Comparison of ENCODE assay signal across 8 cellular contexts in genomic region chr16:66478733-66479511, GRCh38. TPM values are rescaled to one million over a fixed set of nuclear protein-coding genes. Genes with fewer than 3 reads are reported as not detected.
A peak's percentile ranks its signal among the peaks of the same experiment; 100 is the strongest.
DNase-seq lines count a peak whose midpoint lies in the region; ATAC-seq, FAIRE-seq and TF ChIP-seq lines count a peak whose summit lies in the region.

No MANE protein-coding gene starts in this region.

- ATAC-seq in GM21717 (IDR thresholded peaks at IDR 0.05; ENCODE audit: unreplicated experiment) (peak; percentile 69), WTC11 (peak; percentile 88), GM18858 (IDR thresholded peaks at IDR 0.05; ENCODE audit: unreplicated experiment) (no peak)

- no peak overlapping the region for H3K27ac Mint-ChIP-seq in WTC11

- H3K4me3 ChIP-seq in bronchial epithelial cell (ENCODE audit: low read depth, low read length), result no peak overlapping the region

- peaks cover 29% of the 10 kb centered on the region for H3K4me1 Mint-ChIP-seq in WTC11

- no peaks in the 10 kb centered on the region for H3K9me3 Mint-ChIP-seq in WTC11

- peaks cover 8% of the 10 kb centered on the region for H3K27me3 Mint-ChIP-seq in WTC11 (ENCODE audit: low read depth)

- H3K4me3 Mint-ChIP-seq in WTC11, result no peak overlapping the region

- POLR2A ChIA-PET in WTC11 (lab: Charles Lee), result no interaction called here

- H3K36me3 Mint-ChIP-seq in WTC11, result no peaks in the 10 kb centered on the region

- TF ChIP-seq CTCF in WTC11 (IDR thresholded peaks at IDR 0.05), result 0 out of 2 replicates have a peak, but pooled peaks have one; percentile 35
- peak; percentile 96 for TF ChIP-seq CTCF in bronchial epithelial cell (IDR thresholded peaks at IDR 0.05; ENCODE audit: insufficient read depth, low read length, severe bottlenecking)

- H3K27me3 ChIP-seq in bronchial epithelial cell (ENCODE audit: control insufficient read depth, insufficient read depth, low read length), result peaks cover 7% of the 10 kb centered on the region

- DNase-seq in DMS153 (lab: John Stamatoyannopoulos, UW), result peak; percentile 47
- DNase-seq in M059J (ENCODE audit: low read depth), result peak; percentile 62
- DNase-seq in WTC11 (ENCODE audit: low spot score), result peak; percentile 77
- DNase-seq in bronchial epithelial cell (ENCODE audit: low read depth), result peak; percentile 44
- DNase-seq in kidney glomerular epithelial cell (lab: John Stamatoyannopoulos, UW), result peak; percentile 35
- peak; percentile 79 to 82 for DNase-seq in stimulated activated CD4-positive, alpha-beta T cell treated with anti-CD3 and anti-CD28 coated beads, Interleukin-4, amount 100 ng/mL, for 48 hours (ENCODE audit: low read depth in 2 of 2)

- FAIRE-seq in bronchial epithelial cell (lab: Jason Lieb, UNC), result no peak

- CTCF ChIA-PET in WTC11 (lab: Charles Lee), result interaction anchor here (0.6 to 3.7 kb wide), 12 partner anchors 10 to 137 kb away, joined by 3 to 20 read pairs (median 3); no protein-coding TSS in a partner anchor

- H3K36me3 ChIP-seq in bronchial epithelial cell (ENCODE audit: control insufficient read depth, insufficient read depth, low read length), result no peaks in the 10 kb centered on the region

TF ChIP-seq in WTC11, 78 proteins besides CTCF, POLR2A, EP300 and RAD21:
- no peak for TF ChIP-seq HMGXB4 (CRISPR knock-in tag; IDR thresholded peaks at IDR 0.05)
- TF ChIP-seq MAX (CRISPR knock-in tag; IDR thresholded peaks at IDR 0.05), result peak; percentile 71
- TF ChIP-seq CDX4 (CRISPR knock-in tag; IDR thresholded peaks at IDR 0.05; ENCODE audit: borderline replicate concordance), result no peak
TF ChIP-seq in WTC11: peak in this region for 1.

RNA-seq across cellular contexts. Expression of gene BEAN1, which starts 51.8 kb away (rescaled TPM):
- total RNA-seq in M059J (2014; rRNA removed; shearing (Covaris generic)), result not detected in 2 replicates
- total RNA-seq in WTC11 (2021) (0.07 TPM in 1 of 3 replicates, not detected in the others), bronchial epithelial cell (0.38 TPM in 1 of 2 replicates, not detected in the other)
